In genomic region chr5:140690941-140691924, GRCh38 we compare ENCODE assay signal across 1 cellular context.
TF ChIP-seq lines count a peak whose summit lies in the region.

A gene with protein sequence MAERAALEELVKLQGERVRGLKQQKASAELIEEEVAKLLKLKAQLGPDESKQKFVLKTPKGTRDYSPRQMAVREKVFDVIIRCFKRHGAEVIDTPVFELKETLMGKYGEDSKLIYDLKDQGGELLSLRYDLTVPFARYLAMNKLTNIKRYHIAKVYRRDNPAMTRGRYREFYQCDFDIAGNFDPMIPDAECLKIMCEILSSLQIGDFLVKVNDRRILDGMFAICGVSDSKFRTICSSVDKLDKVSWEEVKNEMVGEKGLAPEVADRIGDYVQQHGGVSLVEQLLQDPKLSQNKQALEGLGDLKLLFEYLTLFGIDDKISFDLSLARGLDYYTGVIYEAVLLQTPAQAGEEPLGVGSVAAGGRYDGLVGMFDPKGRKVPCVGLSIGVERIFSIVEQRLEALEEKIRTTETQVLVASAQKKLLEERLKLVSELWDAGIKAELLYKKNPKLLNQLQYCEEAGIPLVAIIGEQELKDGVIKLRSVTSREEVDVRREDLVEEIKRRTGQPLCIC (minus strand): TSS chr5:140691370. CDS start chr5:140691304, 66 bp downstream.
A gene with protein sequence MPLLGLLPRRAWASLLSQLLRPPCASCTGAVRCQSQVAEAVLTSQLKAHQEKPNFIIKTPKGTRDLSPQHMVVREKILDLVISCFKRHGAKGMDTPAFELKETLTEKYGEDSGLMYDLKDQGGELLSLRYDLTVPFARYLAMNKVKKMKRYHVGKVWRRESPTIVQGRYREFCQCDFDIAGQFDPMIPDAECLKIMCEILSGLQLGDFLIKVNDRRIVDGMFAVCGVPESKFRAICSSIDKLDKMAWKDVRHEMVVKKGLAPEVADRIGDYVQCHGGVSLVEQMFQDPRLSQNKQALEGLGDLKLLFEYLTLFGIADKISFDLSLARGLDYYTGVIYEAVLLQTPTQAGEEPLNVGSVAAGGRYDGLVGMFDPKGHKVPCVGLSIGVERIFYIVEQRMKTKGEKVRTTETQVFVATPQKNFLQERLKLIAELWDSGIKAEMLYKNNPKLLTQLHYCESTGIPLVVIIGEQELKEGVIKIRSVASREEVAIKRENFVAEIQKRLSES (plus strand): TSS chr5:140691455. CDS start chr5:140691649, 194 bp downstream.

TF ChIP-seq in K562, 482 proteins besides CTCF, POLR2A, EP300 and RAD21 (continued from another document and continues in another):
- TF ChIP-seq, protein P1, sequence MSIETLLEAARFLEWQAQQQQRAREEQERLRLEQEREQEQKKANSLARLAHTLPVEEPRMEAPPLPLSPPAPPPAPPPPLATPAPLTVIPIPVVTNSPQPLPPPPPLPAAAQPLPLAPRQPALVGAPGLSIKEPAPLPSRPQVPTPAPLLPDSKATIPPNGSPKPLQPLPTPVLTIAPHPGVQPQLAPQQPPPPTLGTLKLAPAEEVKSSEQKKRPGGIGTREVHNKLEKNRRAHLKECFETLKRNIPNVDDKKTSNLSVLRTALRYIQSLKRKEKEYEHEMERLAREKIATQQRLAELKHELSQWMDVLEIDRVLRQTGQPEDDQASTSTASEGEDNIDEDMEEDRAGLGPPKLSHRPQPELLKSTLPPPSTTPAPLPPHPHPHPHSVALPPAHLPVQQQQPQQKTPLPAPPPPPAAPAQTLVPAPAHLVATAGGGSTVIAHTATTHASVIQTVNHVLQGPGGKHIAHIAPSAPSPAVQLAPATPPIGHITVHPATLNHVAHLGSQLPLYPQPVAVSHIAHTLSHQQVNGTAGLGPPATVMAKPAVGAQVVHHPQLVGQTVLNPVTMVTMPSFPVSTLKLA (conservative IDR thresholded peaks at IDR 0.05), result peak; percentile 79 to 92
- TF ChIP-seq ZNF175 (CRISPR knock-in tag; IDR thresholded peaks at IDR 0.05; ENCODE audit: low read depth), result no peak
- TF ChIP-seq E2F3 (CRISPR knock-in tag; IDR thresholded peaks at IDR 0.05), result no peak
- no peak for TF ChIP-seq NFATC3 (IDR thresholded peaks at IDR 0.05)
- no peak for TF ChIP-seq ZNF239 (CRISPR knock-in tag; IDR thresholded peaks at IDR 0.05)
- no peak for TF ChIP-seq GATAD2A (IDR thresholded peaks at IDR 0.05)
- TF ChIP-seq DPF2 (IDR thresholded peaks at IDR 0.05), result peak; percentile 69; the same call in 1 of the 2 replicates
- no peak for TF ChIP-seq KLF6 (CRISPR knock-in tag; IDR thresholded peaks at IDR 0.05; ENCODE audit: borderline replicate concordance)
- TF ChIP-seq CREBBP (IDR thresholded peaks at IDR 0.05; ENCODE audit: low read depth, low read length), result no peak
- peak; percentile 52 to 78; a peak in 3 of 4 replicates for TF ChIP-seq ARNT (IDR thresholded peaks at IDR 0.05)
- TF ChIP-seq SMARCA4 (IDR thresholded peaks at IDR 0.05), result no peak
- no peak for TF ChIP-seq HOMEZ (CRISPR knock-in tag; IDR thresholded peaks at IDR 0.05)
- peak; percentile 98 for TF ChIP-seq POLR2G (IDR thresholded peaks at IDR 0.05; ENCODE audit: low read depth, low read length)
- peak; percentile 98 for TF ChIP-seq SUPT5H (IDR thresholded peaks at IDR 0.05)
- no peak for TF ChIP-seq ZNF778 (CRISPR knock-in tag; IDR thresholded peaks at IDR 0.05)
- TF ChIP-seq CBX5 (IDR thresholded peaks at IDR 0.05; ENCODE audit: borderline replicate concordance, low read depth), result no peak; the same call in 1 of the 2 replicates
- TF ChIP-seq, protein P2, sequence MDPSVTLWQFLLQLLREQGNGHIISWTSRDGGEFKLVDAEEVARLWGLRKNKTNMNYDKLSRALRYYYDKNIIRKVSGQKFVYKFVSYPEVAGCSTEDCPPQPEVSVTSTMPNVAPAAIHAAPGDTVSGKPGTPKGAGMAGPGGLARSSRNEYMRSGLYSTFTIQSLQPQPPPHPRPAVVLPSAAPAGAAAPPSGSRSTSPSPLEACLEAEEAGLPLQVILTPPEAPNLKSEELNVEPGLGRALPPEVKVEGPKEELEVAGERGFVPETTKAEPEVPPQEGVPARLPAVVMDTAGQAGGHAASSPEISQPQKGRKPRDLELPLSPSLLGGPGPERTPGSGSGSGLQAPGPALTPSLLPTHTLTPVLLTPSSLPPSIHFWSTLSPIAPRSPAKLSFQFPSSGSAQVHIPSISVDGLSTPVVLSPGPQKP (CRISPR knock-in tag; IDR thresholded peaks at IDR 0.05), result no peak
- TF ChIP-seq NFE2 (IDR thresholded peaks at IDR 0.05; ENCODE audit: low read depth), result no peak
- TF ChIP-seq FOXK2 (conservative IDR thresholded peaks at IDR 0.05 in 1 of 2, IDR thresholded peaks at IDR 0.05 in 1 of 2; ENCODE audit: low read depth in 2 of 2), result peak; percentile 66 to 80; a peak in 2 of 4 replicates
- no peak for TF ChIP-seq STAT5B (CRISPR knock-in tag; IDR thresholded peaks at IDR 0.05)
- TF ChIP-seq, protein P3, sequence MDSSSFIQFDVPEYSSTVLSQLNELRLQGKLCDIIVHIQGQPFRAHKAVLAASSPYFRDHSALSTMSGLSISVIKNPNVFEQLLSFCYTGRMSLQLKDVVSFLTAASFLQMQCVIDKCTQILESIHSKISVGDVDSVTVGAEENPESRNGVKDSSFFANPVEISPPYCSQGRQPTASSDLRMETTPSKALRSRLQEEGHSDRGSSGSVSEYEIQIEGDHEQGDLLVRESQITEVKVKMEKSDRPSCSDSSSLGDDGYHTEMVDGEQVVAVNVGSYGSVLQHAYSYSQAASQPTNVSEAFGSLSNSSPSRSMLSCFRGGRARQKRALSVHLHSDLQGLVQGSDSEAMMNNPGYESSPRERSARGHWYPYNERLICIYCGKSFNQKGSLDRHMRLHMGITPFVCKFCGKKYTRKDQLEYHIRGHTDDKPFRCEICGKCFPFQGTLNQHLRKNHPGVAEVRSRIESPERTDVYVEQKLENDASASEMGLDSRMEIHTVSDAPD (CRISPR knock-in tag; IDR thresholded peaks at IDR 0.05), result no peak
- no peak for TF ChIP-seq ZBTB7A (IDR thresholded peaks at IDR 0.05; ENCODE audit: borderline replicate concordance, control insufficient read depth, low read depth, low read length)
- peak; percentile 35; the same call in 1 of the 2 replicates for TF ChIP-seq NR2C2 (CRISPR knock-in tag; IDR thresholded peaks at IDR 0.05)
- TF ChIP-seq NR2C2 (tag; IDR thresholded peaks at IDR 0.05), result peak; percentile 94
- TF ChIP-seq ZNF282 (CRISPR knock-in tag; IDR thresholded peaks at IDR 0.05), result no peak
- TF ChIP-seq PCBP1 (IDR thresholded peaks at IDR 0.05; ENCODE audit: low read depth, low read length, poor library complexity, severe bottlenecking), result no peak
- no peak for TF ChIP-seq CEBPB (tag; IDR thresholded peaks at IDR 0.05)
- no peak for TF ChIP-seq HMG20B (CRISPR knock-in tag; IDR thresholded peaks at IDR 0.05)
- TF ChIP-seq TBL1XR1 (IDR thresholded peaks at IDR 0.05; ENCODE audit: low read length in 2 of 2), result peak; percentile 44 to 60; a peak in 2 of 4 replicates
- no peak for TF ChIP-seq ZNF165 (CRISPR knock-in tag; IDR thresholded peaks at IDR 0.05; ENCODE audit: borderline replicate concordance)
- TF ChIP-seq CAMTA2 (CRISPR knock-in tag; conservative IDR thresholded peaks at IDR 0.05), result no peak
- no peak for TF ChIP-seq DDX20 (tag; IDR thresholded peaks at IDR 0.05; ENCODE audit: low read depth)
- TF ChIP-seq, protein P4, sequence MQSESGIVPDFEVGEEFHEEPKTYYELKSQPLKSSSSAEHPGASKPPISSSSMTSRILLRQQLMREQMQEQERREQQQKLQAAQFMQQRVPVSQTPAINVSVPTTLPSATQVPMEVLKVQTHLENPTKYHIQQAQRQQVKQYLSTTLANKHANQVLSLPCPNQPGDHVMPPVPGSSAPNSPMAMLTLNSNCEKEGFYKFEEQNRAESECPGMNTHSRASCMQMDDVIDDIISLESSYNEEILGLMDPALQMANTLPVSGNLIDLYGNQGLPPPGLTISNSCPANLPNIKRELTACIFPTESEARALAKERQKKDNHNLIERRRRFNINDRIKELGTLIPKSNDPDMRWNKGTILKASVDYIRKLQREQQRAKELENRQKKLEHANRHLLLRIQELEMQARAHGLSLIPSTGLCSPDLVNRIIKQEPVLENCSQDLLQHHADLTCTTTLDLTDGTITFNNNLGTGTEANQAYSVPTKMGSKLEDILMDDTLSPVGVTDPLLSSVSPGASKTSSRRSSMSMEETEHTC (IDR thresholded peaks at IDR 0.05), result no peak
- no peak for TF ChIP-seq ZNF408 (CRISPR knock-in tag; IDR thresholded peaks at IDR 0.05; ENCODE audit: low read depth)
- peak; percentile 28; the same call in 1 of the 2 replicates for TF ChIP-seq HOXB6 (CRISPR knock-in tag; IDR thresholded peaks at IDR 0.05; ENCODE audit: borderline replicate concordance)
- peak; percentile 95 for TF ChIP-seq ELF2 (CRISPR knock-in tag; IDR thresholded peaks at IDR 0.05)
- TF ChIP-seq EGR1 (conservative IDR thresholded peaks at IDR 0.05), result peak; percentile 67
- peak; percentile 90 for TF ChIP-seq HBP1 (CRISPR knock-in tag; IDR thresholded peaks at IDR 0.05)
- TF ChIP-seq, protein P5, sequence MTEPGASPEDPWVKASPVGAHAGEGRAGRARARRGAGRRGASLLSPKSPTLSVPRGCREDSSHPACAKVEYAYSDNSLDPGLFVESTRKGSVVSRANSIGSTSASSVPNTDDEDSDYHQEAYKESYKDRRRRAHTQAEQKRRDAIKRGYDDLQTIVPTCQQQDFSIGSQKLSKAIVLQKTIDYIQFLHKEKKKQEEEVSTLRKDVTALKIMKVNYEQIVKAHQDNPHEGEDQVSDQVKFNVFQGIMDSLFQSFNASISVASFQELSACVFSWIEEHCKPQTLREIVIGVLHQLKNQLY (CRISPR knock-in tag; conservative IDR thresholded peaks at IDR 0.05), result no peak
- TF ChIP-seq JUND (IDR thresholded peaks at IDR 0.05; ENCODE audit: borderline replicate concordance, low read depth, low read length), result peak; percentile 56
- TF ChIP-seq JUND (tag; IDR thresholded peaks at IDR 0.05; ENCODE audit: borderline replicate concordance, low read depth, low read length), result no peak; the same call in 2 of the 3 replicates
- TF ChIP-seq GMEB1 (CRISPR knock-in tag; IDR thresholded peaks at IDR 0.05), result no peak
- TF ChIP-seq RB1 (IDR thresholded peaks at IDR 0.05; ENCODE audit: low read depth), result peak; percentile 49
- 0 out of 2 replicates have a peak, but pooled peaks have one; percentile 19 for TF ChIP-seq CHD2 (IDR thresholded peaks at IDR 0.05; ENCODE audit: low read depth, low read length)
- no peak for TF ChIP-seq GABPB2 (CRISPR knock-in tag; conservative IDR thresholded peaks at IDR 0.05)
- TF ChIP-seq CXXC5 (CRISPR knock-in tag; IDR thresholded peaks at IDR 0.05), result peak; percentile 62
- no peak for TF ChIP-seq POLR2AphosphoS2 (IDR thresholded peaks at IDR 0.05; ENCODE audit: low read length)
- peak; percentile 66 to 79 for TF ChIP-seq E2F6 (IDR thresholded peaks at IDR 0.05; ENCODE audit: borderline replicate concordance in 1 of 2, extremely low read depth in 1 of 2, insufficient read depth in 1 of 2, insufficient read length in 1 of 2, low read depth in 1 of 2, low read length in 1 of 2, poor library complexity in 1 of 2, severe bottlenecking in 1 of 2)
- peak; percentile 91 for TF ChIP-seq SP2 (IDR thresholded peaks at IDR 0.05; ENCODE audit: extremely low read depth, low read depth, low read length, poor library complexity, severe bottlenecking)
- TF ChIP-seq ZNF445 (CRISPR knock-in tag; IDR thresholded peaks at IDR 0.05; ENCODE audit: low read depth), result no peak
- no peak for TF ChIP-seq IFI16 (CRISPR knock-in tag; IDR thresholded peaks at IDR 0.05)
- TF ChIP-seq COPS2 (conservative IDR thresholded peaks at IDR 0.05), result no peak
- TF ChIP-seq GATAD2B (IDR thresholded peaks at IDR 0.05; ENCODE audit: borderline replicate concordance), result no peak
- peak; percentile 80 for TF ChIP-seq NFRKB (IDR thresholded peaks at IDR 0.05; ENCODE audit: low read depth)
